1 cellular context compared by ENCODE assay signal in the genomic region with DNA sequence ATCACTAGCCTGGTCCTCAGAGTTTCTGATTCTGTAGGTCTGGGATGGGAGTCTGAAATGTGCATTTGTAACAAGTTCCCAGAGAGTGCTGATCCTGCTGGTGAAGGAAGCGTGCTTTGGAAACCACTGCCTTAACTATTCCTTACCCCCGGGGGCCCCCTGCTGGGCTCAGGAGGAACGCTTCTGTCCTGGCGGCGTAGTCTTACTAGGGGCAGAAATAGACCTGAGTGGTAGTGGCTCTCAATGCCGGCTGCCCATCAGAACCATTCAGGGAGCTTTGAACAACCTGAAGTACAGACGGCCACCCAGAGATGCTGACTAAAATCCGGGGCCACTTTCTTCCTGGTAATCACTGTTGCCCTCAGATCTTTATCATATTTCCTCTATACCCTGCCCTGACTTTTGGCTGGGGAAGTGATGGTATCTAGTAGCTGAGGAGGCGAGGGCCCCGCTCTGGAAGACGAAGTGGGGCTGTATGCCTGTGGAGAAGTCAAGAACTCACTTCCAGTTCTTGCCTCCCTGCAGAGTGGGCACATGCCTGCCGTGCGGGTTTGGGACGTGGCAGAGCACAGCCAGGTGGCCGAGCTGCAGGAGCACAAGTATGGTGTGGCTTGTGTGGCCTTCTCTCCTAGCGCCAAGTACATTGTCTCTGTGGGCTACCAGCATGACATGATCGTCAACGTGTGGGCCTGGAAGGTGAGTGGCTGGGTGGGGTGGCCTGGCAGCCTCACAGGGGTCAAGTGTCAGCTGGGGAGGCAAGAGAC.
A peak's percentile ranks its signal among the peaks of the same experiment; 100 is the strongest.
TF ChIP-seq lines count a peak whose summit lies in the region.

No MANE protein-coding gene starts in this region.

TF ChIP-seq in GM12878, 131 proteins besides CTCF, POLR2A, EP300 and RAD21 (continued from another document):
- TF ChIP-seq TCF3 (IDR thresholded peaks at IDR 0.05; ENCODE audit: borderline replicate concordance, insufficient read depth, low read depth, low read length): no peak
- no peak for TF ChIP-seq BCL11A (IDR thresholded peaks at IDR 0.05; ENCODE audit: low read depth, low read length)
- TF ChIP-seq, protein P1, sequence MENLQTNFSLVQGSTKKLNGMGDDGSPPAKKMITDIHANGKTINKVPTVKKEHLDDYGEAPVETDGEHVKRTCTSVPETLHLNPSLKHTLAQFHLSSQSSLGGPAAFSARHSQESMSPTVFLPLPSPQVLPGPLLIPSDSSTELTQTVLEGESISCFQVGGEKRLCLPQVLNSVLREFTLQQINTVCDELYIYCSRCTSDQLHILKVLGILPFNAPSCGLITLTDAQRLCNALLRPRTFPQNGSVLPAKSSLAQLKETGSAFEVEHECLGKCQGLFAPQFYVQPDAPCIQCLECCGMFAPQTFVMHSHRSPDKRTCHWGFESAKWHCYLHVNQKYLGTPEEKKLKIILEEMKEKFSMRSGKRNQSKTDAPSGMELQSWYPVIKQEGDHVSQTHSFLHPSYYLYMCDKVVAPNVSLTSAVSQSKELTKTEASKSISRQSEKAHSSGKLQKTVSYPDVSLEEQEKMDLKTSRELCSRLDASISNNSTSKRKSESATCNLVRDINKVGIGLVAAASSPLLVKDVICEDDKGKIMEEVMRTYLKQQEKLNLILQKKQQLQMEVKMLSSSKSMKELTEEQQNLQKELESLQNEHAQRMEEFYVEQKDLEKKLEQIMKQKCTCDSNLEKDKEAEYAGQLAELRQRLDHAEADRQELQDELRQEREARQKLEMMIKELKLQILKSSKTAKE (IDR thresholded peaks at IDR 0.05; ENCODE audit: low read depth, poor library complexity, severe bottlenecking): peak; percentile 31
- peak; percentile 61; the same call in 1 of the 2 replicates for TF ChIP-seq SMARCA5 (IDR thresholded peaks at IDR 0.05)
- TF ChIP-seq, protein P2, sequence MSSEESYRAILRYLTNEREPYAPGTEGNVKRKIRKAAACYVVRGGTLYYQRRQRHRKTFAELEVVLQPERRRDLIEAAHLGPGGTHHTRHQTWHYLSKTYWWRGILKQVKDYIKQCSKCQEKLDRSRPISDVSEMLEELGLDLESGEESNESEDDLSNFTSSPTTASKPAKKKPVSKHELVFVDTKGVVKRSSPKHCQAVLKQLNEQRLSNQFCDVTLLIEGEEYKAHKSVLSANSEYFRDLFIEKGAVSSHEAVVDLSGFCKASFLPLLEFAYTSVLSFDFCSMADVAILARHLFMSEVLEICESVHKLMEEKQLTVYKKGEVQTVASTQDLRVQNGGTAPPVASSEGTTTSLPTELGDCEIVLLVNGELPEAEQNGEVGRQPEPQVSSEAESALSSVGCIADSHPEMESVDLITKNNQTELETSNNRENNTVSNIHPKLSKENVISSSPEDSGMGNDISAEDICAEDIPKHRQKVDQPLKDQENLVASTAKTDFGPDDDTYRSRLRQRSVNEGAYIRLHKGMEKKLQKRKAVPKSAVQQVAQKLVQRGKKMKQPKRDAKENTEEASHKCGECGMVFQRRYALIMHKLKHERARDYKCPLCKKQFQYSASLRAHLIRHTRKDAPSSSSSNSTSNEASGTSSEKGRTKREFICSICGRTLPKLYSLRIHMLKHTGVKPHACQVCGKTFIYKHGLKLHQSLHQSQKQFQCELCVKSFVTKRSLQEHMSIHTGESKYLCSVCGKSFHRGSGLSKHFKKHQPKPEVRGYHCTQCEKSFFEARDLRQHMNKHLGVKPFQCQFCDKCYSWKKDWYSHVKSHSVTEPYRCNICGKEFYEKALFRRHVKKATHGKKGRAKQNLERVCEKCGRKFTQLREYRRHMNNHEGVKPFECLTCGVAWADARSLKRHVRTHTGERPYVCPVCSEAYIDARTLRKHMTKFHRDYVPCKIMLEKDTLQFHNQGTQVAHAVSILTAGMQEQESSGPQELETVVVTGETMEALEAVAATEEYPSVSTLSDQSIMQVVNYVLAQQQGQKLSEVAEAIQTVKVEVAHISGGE (CRISPR knock-in tag; IDR thresholded peaks at IDR 0.05): no peak
- TF ChIP-seq, protein P3, sequence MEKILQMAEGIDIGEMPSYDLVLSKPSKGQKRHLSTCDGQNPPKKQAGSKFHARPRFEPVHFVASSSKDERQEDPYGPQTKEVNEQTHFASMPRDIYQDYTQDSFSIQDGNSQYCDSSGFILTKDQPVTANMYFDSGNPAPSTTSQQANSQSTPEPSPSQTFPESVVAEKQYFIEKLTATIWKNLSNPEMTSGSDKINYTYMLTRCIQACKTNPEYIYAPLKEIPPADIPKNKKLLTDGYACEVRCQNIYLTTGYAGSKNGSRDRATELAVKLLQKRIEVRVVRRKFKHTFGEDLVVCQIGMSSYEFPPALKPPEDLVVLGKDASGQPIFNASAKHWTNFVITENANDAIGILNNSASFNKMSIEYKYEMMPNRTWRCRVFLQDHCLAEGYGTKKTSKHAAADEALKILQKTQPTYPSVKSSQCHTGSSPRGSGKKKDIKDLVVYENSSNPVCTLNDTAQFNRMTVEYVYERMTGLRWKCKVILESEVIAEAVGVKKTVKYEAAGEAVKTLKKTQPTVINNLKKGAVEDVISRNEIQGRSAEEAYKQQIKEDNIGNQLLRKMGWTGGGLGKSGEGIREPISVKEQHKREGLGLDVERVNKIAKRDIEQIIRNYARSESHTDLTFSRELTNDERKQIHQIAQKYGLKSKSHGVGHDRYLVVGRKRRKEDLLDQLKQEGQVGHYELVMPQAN (conservative IDR thresholded peaks at IDR 0.05): no peak
- no peak for TF ChIP-seq PML (IDR thresholded peaks at IDR 0.05; ENCODE audit: low read length)
- no peak for TF ChIP-seq NR2C1 (IDR thresholded peaks at IDR 0.05)
- TF ChIP-seq SMAD1 (IDR thresholded peaks at IDR 0.05; ENCODE audit: low read depth, partially characterized antibody): no peak
- TF ChIP-seq CREB1 (IDR thresholded peaks at IDR 0.05; ENCODE audit: low read depth): no peak
- TF ChIP-seq BHLHE40 (IDR thresholded peaks at IDR 0.05; ENCODE audit: borderline replicate concordance in 1 of 2, low read depth in 2 of 2, low read length in 1 of 2): peak; percentile 11 to 38; a peak in 1 of 4 replicates
- TF ChIP-seq FOS (IDR thresholded peaks at IDR 0.05; ENCODE audit: borderline replicate concordance, extremely low read depth, insufficient read length): no peak
- TF ChIP-seq SP1 (IDR thresholded peaks at IDR 0.05; ENCODE audit: low read depth, low read length): no peak
- no peak for TF ChIP-seq MEF2A (IDR thresholded peaks at IDR 0.05; ENCODE audit: insufficient read depth, low read depth, low read length)
- TF ChIP-seq, protein P4, sequence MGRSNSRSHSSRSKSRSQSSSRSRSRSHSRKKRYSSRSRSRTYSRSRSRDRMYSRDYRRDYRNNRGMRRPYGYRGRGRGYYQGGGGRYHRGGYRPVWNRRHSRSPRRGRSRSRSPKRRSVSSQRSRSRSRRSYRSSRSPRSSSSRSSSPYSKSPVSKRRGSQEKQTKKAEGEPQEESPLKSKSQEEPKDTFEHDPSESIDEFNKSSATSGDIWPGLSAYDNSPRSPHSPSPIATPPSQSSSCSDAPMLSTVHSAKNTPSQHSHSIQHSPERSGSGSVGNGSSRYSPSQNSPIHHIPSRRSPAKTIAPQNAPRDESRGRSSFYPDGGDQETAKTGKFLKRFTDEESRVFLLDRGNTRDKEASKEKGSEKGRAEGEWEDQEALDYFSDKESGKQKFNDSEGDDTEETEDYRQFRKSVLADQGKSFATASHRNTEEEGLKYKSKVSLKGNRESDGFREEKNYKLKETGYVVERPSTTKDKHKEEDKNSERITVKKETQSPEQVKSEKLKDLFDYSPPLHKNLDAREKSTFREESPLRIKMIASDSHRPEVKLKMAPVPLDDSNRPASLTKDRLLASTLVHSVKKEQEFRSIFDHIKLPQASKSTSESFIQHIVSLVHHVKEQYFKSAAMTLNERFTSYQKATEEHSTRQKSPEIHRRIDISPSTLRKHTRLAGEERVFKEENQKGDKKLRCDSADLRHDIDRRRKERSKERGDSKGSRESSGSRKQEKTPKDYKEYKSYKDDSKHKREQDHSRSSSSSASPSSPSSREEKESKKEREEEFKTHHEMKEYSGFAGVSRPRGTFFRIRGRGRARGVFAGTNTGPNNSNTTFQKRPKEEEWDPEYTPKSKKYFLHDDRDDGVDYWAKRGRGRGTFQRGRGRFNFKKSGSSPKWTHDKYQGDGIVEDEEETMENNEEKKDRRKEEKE (IDR thresholded peaks at IDR 0.05): no peak
- TF ChIP-seq SIN3A (IDR thresholded peaks at IDR 0.05; ENCODE audit: low read depth, low read length): no peak
- no peak for TF ChIP-seq POLR2AphosphoS5 (IDR thresholded peaks at IDR 0.05; ENCODE audit: low read length)
- TF ChIP-seq FOXK2 (IDR thresholded peaks at IDR 0.05): no peak
